In genomic region chr2:75559633-75560021, GRCh38 we compare ENCODE assay signal across 9 cellular contexts. TPM values are rescaled to one million over a fixed set of nuclear protein-coding genes. Genes with fewer than 3 reads are reported as not detected.
DNase-seq lines count a peak whose midpoint lies in the region; ATAC-seq and TF ChIP-seq lines count a peak whose summit lies in the region.
"Had no signal": no experiment of that assay in that cellular context is flagged by ENCODE, and none has a peak within 500 bp of the region (broad histone marks: within the 10 kb centered on the region; RNA-seq: fewer than 3 reads in every experiment).

No MANE protein-coding gene starts in this region.

- H2AFZ ChIP-seq in OCI-LY7 (ENCODE audit: low read length) = no peak overlapping the region

- POLR2A ChIA-PET in OCI-LY7 (lab: Charles Lee) = no interaction called here

- CTCF ChIA-PET in OCI-LY7 (lab: Charles Lee; ENCODE audit: unreplicated experiment) = no interaction called here

- peaks cover 6% of the 10 kb centered on the region for H3K27me3 Mint-ChIP-seq in progenitor cell of endocrine pancreas

- H3K4me3 Mint-ChIP-seq in progenitor cell of endocrine pancreas (ENCODE audit: low read depth) = peak overlapping the region; percentile 95

- H3K27ac ChIP-seq in SK-N-MC (no peak overlapping the region), OCI-LY7 (ENCODE audit: low read depth, low read length, poor library complexity, severe bottlenecking) (no peak overlapping the region)

- H3K9ac ChIP-seq in ES-I3 (ENCODE audit: low read depth, low read length) = peak overlapping the region; percentile 81; the same call in 1 of the 2 replicates
- H3K9ac ChIP-seq in SK-N-MC (ENCODE audit: insufficient read length) = no peak overlapping the region

- no peaks in the 10 kb centered on the region for H3K36me3 Mint-ChIP-seq in progenitor cell of endocrine pancreas (ENCODE audit: insufficient read depth)

- intact Hi-C loops in OCI-LY7 (cut with micrococcal nuclease; ENCODE audit: unreplicated experiment) = no loop called here

- ATAC-seq in HG03039 (IDR thresholded peaks at IDR 0.05; ENCODE audit: unreplicated experiment) (no peak), GM18873 (IDR thresholded peaks at IDR 0.05; ENCODE audit: low FRiP score, unreplicated experiment) (no peak)

- H3K36me3 ChIP-seq in ES-I3 (ENCODE audit: insufficient read depth, low read length) = no peaks in the 10 kb centered on the region
- no peaks in the 10 kb centered on the region for H3K36me3 ChIP-seq in SK-N-MC (ENCODE audit: insufficient read depth, low read length)
- no peaks in the 10 kb centered on the region for H3K36me3 ChIP-seq in OCI-LY7 (ENCODE audit: insufficient read depth, low read length)

- H3K9me2 ChIP-seq in OCI-LY7 (ENCODE audit: insufficient read depth, low read length) = no peaks in the 10 kb centered on the region

- H4K20me1 ChIP-seq in OCI-LY7 (ENCODE audit: insufficient read depth, low read length) = no peaks in the 10 kb centered on the region

- TF ChIP-seq CTCF in fibroblast of mammary gland (conservative IDR thresholded peaks at IDR 0.05; ENCODE audit: control insufficient read depth, insufficient read depth, low read depth, low read length) (no peak), progenitor cell of endocrine pancreas (IDR thresholded peaks at IDR 0.05; ENCODE audit: unreplicated experiment) (no peak), OCI-LY7 (conservative IDR thresholded peaks at IDR 0.05; ENCODE audit: low read length) (no peak)

- H3K9me3 ChIP-seq in ES-I3 (ENCODE audit: control insufficient read depth, insufficient read depth, low read length) (no peaks in the 10 kb centered on the region), SK-N-MC (ENCODE audit: low read depth, low read length) (no peaks in the 10 kb centered on the region), OCI-LY7 (ENCODE audit: low read length) (no peaks in the 10 kb centered on the region)

- no peaks in the 10 kb centered on the region for H3K9me3 Mint-ChIP-seq in progenitor cell of endocrine pancreas (ENCODE audit: low read depth)

- no peak for DNase-seq in SK-N-MC (ENCODE audit: low read depth, low spot score)
- DNase-seq in fibroblast of mammary gland (ENCODE audit: low read depth) = no peak
- no peak for DNase-seq in progenitor cell of endocrine pancreas (ENCODE audit: low spot score, unreplicated experiment)
- no peak for DNase-seq in OCI-LY7 (ENCODE audit: low spot score)
- no peak for DNase-seq in OCI-M2 (lab: John Stamatoyannopoulos, UW; ENCODE audit: unreplicated experiment)
- DNase-seq: anterior cingulate cortex had no signal

- H3K4me1 ChIP-seq in ES-I3 (ENCODE audit: insufficient read depth, low read length) = peaks cover 13% of the 10 kb centered on the region; the same call in 1 of the 2 replicates
- no peaks in the 10 kb centered on the region for H3K4me1 ChIP-seq in OCI-LY7 (ENCODE audit: insufficient read depth, low read length, poor library complexity, severe bottlenecking)

- H3K27ac Mint-ChIP-seq in progenitor cell of endocrine pancreas = peak overlapping the region; percentile 94

- no peaks in the 10 kb centered on the region for H3K79me2 ChIP-seq in OCI-LY7 (ENCODE audit: insufficient read depth, low read depth, low read length)

- H3K4me1 Mint-ChIP-seq in progenitor cell of endocrine pancreas (ENCODE audit: low read depth) = peaks cover 19% of the 10 kb centered on the region

- no peak overlapping the region for H3K4me2 ChIP-seq in OCI-LY7 (ENCODE audit: low read length)

- peak overlapping the region; percentile 74 for H3K4me3 ChIP-seq in SK-N-MC
- peak overlapping the region; percentile 84 for H3K4me3 ChIP-seq in fibroblast of mammary gland (ENCODE audit: control insufficient read depth, low read depth, low read length)
- no peak overlapping the region for H3K4me3 ChIP-seq in OCI-LY7 (ENCODE audit: low read depth, low read length, poor library complexity, severe bottlenecking)

- BruUV-seq in OCI-LY7 (replicated peaks; lab: Mats Ljungman, UMichigan) = no TSS peak

RNA-seq across cellular contexts. Expression of gene EVA1A, which starts 1.1 kb away (rescaled TPM):
- total RNA-seq in progenitor cell of endocrine pancreas (10.9 and 11.5 TPM in 2 replicates), OCI-LY7 (2022) (not detected in 2 replicates)
- total RNA-seq in OCI-LY7 (2014; rRNA removed; shearing (Covaris generic)) = not detected in 2 replicates

Comparison
In these comparisons a context has a peak if more than half of its experiments do, and no peak if none do; other contexts are left out.
1. RNA of gene EVA1A, which starts 1.1 kb away (total RNA-seq): 10.9 to 11.5 TPM in progenitor cell of endocrine pancreas; not detected in OCI-LY7; every median in the first group is over 10 times any median in the second.